16 cellular contexts compared by ENCODE assay signal in genomic region chr22:30381250-30381649, GRCh38. TPM values are rescaled to one million over a fixed set of nuclear protein-coding genes. Genes with fewer than 3 reads are reported as not detected.
DNase-seq lines count a peak whose midpoint lies in the region; ATAC-seq lines count a peak whose summit lies in the region.
"Had no signal": no experiment of that assay in that cellular context is flagged by ENCODE, and none has a peak within 500 bp of the region (broad histone marks: within the 10 kb centered on the region; RNA-seq: fewer than 3 reads in every experiment).

No MANE protein-coding gene starts in this region.

- H3K27me3 Mint-ChIP-seq in activated naive CD4-positive, alpha-beta T cell treated with anti-CD3 and anti-CD28 coated beads, Interleukin-2, amount 50 U/mL, for 24 hours: no peaks in the 10 kb centered on the region
- H3K27me3 Mint-ChIP-seq in T-helper 17 cell: no peaks in the 10 kb centered on the region
- H3K27me3 Mint-ChIP-seq in activated T-cell treated with anti-CD3 and anti-CD28 coated beads, Interleukin-2, amount 50 U/mL, for 72 hours (ENCODE audit: low read depth): no peaks in the 10 kb centered on the region
- no peaks in the 10 kb centered on the region for H3K27me3 Mint-ChIP-seq in stimulated activated naive CD8-positive, alpha-beta T cell treated with anti-CD3 and anti-CD28 coated beads, Interleukin-15, amount 100 ng/mL, for 72 hours

- no peaks in the 10 kb centered on the region for H3K36me3 Mint-ChIP-seq in activated naive CD4-positive, alpha-beta T cell treated with anti-CD3 and anti-CD28 coated beads, Interleukin-2, amount 50 U/mL, for 24 hours
- peaks cover 2% of the 10 kb centered on the region for H3K36me3 Mint-ChIP-seq in T-helper 17 cell (ENCODE audit: low read depth)
- H3K36me3 Mint-ChIP-seq in activated T-cell treated with anti-CD3 and anti-CD28 coated beads, Interleukin-2, amount 50 U/mL, for 72 hours (ENCODE audit: insufficient read depth in 2 of 2): no peaks in the 10 kb centered on the region

- ATAC-seq in T-helper 17 cell (no peak), HG02623 (IDR thresholded peaks at IDR 0.05; ENCODE audit: unreplicated experiment) (no peak), GM18867 (IDR thresholded peaks at IDR 0.05; ENCODE audit: unreplicated experiment) (no peak)
- ATAC-seq in activated T-cell treated with anti-CD3 and anti-CD28 coated beads, Interleukin-2, amount 50 U/mL, for 72 hours (replicated peaks in 1 of 2): peak; percentile 73 to 93
- ATAC-seq in stimulated activated naive CD8-positive, alpha-beta T cell treated with anti-CD3 and anti-CD28 coated beads, Interleukin-15, amount 100 ng/mL, for 72 hours: peak; percentile 52

- no peak for DNase-seq in activated naive CD4-positive, alpha-beta T cell (lab: John Stamatoyannopoulos, UW)
- DNase-seq in T-helper 17 cell: no peak
- peak; percentile 20 to 68 for DNase-seq in activated T-cell treated with anti-CD3 and anti-CD28 coated beads, Interleukin-2, amount 50 U/mL, for 72 hours
- no peak for DNase-seq in stimulated activated naive CD8-positive, alpha-beta T cell treated with anti-CD3 and anti-CD28 coated beads, Interleukin-15, amount 100 ng/mL, for 72 hours
- DNase-seq: Caco-2, DMS153, EL, KBM-7, NCI-H1417 treated with DMSO at 0.1 percent for 48 hours, NCI-H1930, NCI-H2171 treated with DMSO at 0.1 percent for 48 hours, NCI-H510A, NCI-H774 had no signal

- peak overlapping the region; percentile 30 for H3K27ac Mint-ChIP-seq in activated naive CD4-positive, alpha-beta T cell treated with anti-CD3 and anti-CD28 coated beads, Interleukin-2, amount 50 U/mL, for 24 hours
- H3K27ac Mint-ChIP-seq in T-helper 17 cell: peak overlapping the region; percentile 47
- no peak overlapping the region for H3K27ac Mint-ChIP-seq in activated T-cell treated with anti-CD3 and anti-CD28 coated beads, Interleukin-2, amount 50 U/mL, for 72 hours
- no peak overlapping the region for H3K27ac Mint-ChIP-seq in stimulated activated naive CD8-positive, alpha-beta T cell treated with anti-CD3 and anti-CD28 coated beads, Interleukin-15, amount 100 ng/mL, for 72 hours

- no peaks in the 10 kb centered on the region for H3K9me3 Mint-ChIP-seq in activated naive CD4-positive, alpha-beta T cell treated with anti-CD3 and anti-CD28 coated beads, Interleukin-2, amount 50 U/mL, for 24 hours
- no peaks in the 10 kb centered on the region for H3K9me3 Mint-ChIP-seq in activated T-cell treated with anti-CD3 and anti-CD28 coated beads, Interleukin-2, amount 50 U/mL, for 72 hours
- H3K9me3 Mint-ChIP-seq in stimulated activated naive CD8-positive, alpha-beta T cell treated with anti-CD3 and anti-CD28 coated beads, Interleukin-15, amount 100 ng/mL, for 72 hours: no peaks in the 10 kb centered on the region

- no peak overlapping the region for H3K4me3 Mint-ChIP-seq in activated naive CD4-positive, alpha-beta T cell treated with anti-CD3 and anti-CD28 coated beads, Interleukin-2, amount 50 U/mL, for 24 hours
- no peak overlapping the region for H3K4me3 Mint-ChIP-seq in T-helper 17 cell
- no peak overlapping the region for H3K4me3 Mint-ChIP-seq in activated T-cell treated with anti-CD3 and anti-CD28 coated beads, Interleukin-2, amount 50 U/mL, for 72 hours
- H3K4me3 Mint-ChIP-seq in stimulated activated naive CD8-positive, alpha-beta T cell treated with anti-CD3 and anti-CD28 coated beads, Interleukin-15, amount 100 ng/mL, for 72 hours: no peak overlapping the region

- H3K4me1 Mint-ChIP-seq in activated naive CD4-positive, alpha-beta T cell treated with anti-CD3 and anti-CD28 coated beads, Interleukin-2, amount 50 U/mL, for 24 hours: peaks cover 2% of the 10 kb centered on the region
- H3K4me1 Mint-ChIP-seq in T-helper 17 cell: peaks cover 1% of the 10 kb centered on the region
- H3K4me1 Mint-ChIP-seq in activated T-cell treated with anti-CD3 and anti-CD28 coated beads, Interleukin-2, amount 50 U/mL, for 72 hours (ENCODE audit: low read depth): peaks cover 15% of the 10 kb centered on the region
- H3K4me1 Mint-ChIP-seq in stimulated activated naive CD8-positive, alpha-beta T cell treated with anti-CD3 and anti-CD28 coated beads, Interleukin-15, amount 100 ng/mL, for 72 hours: peaks cover 17% of the 10 kb centered on the region

- H3K9me3 ChIP-seq in T-helper 17 cell (ENCODE audit: control insufficient read depth, low read length, poor library complexity, severe bottlenecking): no peaks in the 10 kb centered on the region
- H3K9me3 ChIP-seq: Caco-2 had no signal

RNA-seq across cellular contexts. Expression of gene RNF215, which starts 6.0 kb away (rescaled TPM):
- total RNA-seq in T-helper 17 cell: 10 to 100 TPM in 1 of 2 donors, 1 to 10 TPM in 1; 4.9 to 12.3 TPM
- total RNA-seq in activated T-cell treated with anti-CD3 and anti-CD28 coated beads, Interleukin-2, amount 50 U/mL, for 72 hours: 10 to 100 TPM in 1 of 2 donors, 1 to 10 TPM in 1; 8.4 to 12.4 TPM

RNA-seq across cellular contexts. Expression of gene SEC14L2, which starts 15.6 kb away (rescaled TPM):
- 10 to 100 TPM; 37.2 to 62.6 TPM for total RNA-seq in T-helper 17 cell
- total RNA-seq in activated T-cell treated with anti-CD3 and anti-CD28 coated beads, Interleukin-2, amount 50 U/mL, for 72 hours: 10 to 100 TPM; 15.3 to 19.0 TPM

RNA-seq across cellular contexts. Expression of gene CCDC157, which starts 24.4 kb away (rescaled TPM):
- total RNA-seq in T-helper 17 cell: 1 to 10 TPM; 6.7 to 9.4 TPM
- 1 to 10 TPM; 3.2 to 3.7 TPM for total RNA-seq in activated T-cell treated with anti-CD3 and anti-CD28 coated beads, Interleukin-2, amount 50 U/mL, for 72 hours

RNA-seq across cellular contexts. Expression of gene SF3A1, which starts 24.6 kb away (rescaled TPM):
- 100 to 1,000 TPM; 317 to 372 TPM for total RNA-seq in T-helper 17 cell
- total RNA-seq in activated T-cell treated with anti-CD3 and anti-CD28 coated beads, Interleukin-2, amount 50 U/mL, for 72 hours: 100 to 1,000 TPM; 298 to 325 TPM

RNA-seq across cellular contexts. Expression of gene MTFP1, which starts 44.3 kb away (rescaled TPM):
- total RNA-seq in T-helper 17 cell: 10 to 100 TPM; 54.3 to 69.4 TPM
- total RNA-seq in activated T-cell treated with anti-CD3 and anti-CD28 coated beads, Interleukin-2, amount 50 U/mL, for 72 hours: 10 to 100 TPM; 50.6 to 61.1 TPM

Comparison
In these comparisons a context has a peak if more than half of its experiments do, and no peak if none do; other contexts are left out.
1. H3K27ac Mint-ChIP-seq: peak in activated naive CD4-positive, alpha-beta T cell treated with anti-CD3 and anti-CD28 coated beads, Interleukin-2, amount 50 U/mL, for 24 hours (single experiment) and T-helper 17 cell (single experiment); none in activated T-cell treated with anti-CD3 and anti-CD28 coated beads, Interleukin-2, amount 50 U/mL, for 72 hours (single experiment) and stimulated activated naive CD8-positive, alpha-beta T cell treated with anti-CD3 and anti-CD28 coated beads, Interleukin-15, amount 100 ng/mL, for 72 hours (0 of 2).
2. DNase-seq: peak in activated T-cell treated with anti-CD3 and anti-CD28 coated beads, Interleukin-2, amount 50 U/mL, for 72 hours (2 of 2); none in activated naive CD4-positive, alpha-beta T cell (0 of 4), T-helper 17 cell (0 of 3) and stimulated activated naive CD8-positive, alpha-beta T cell treated with anti-CD3 and anti-CD28 coated beads, Interleukin-15, amount 100 ng/mL, for 72 hours (0 of 2).
3. ATAC-seq: peak in activated T-cell treated with anti-CD3 and anti-CD28 coated beads, Interleukin-2, amount 50 U/mL, for 72 hours (2 of 2) and stimulated activated naive CD8-positive, alpha-beta T cell treated with anti-CD3 and anti-CD28 coated beads, Interleukin-15, amount 100 ng/mL, for 72 hours (single experiment); none in T-helper 17 cell (single experiment), HG02623 (single experiment) and GM18867 (single experiment).